In genomic region chr1:171081994-171082295, GRCh38 we compare ENCODE assay signal across 17 cellular contexts. TPM values are rescaled to one million over a fixed set of nuclear protein-coding genes. Genes with fewer than 3 reads are reported as not detected.
DNase-seq lines count a peak whose midpoint lies in the region; ATAC-seq, FAIRE-seq and TF ChIP-seq lines count a peak whose summit lies in the region.
"Had no signal": no experiment of that assay in that cellular context is flagged by ENCODE, and none has a peak within 500 bp of the region (broad histone marks: within the 10 kb centered on the region; RNA-seq: fewer than 3 reads in every experiment).

No MANE protein-coding gene starts in this region.

- no peak for FAIRE-seq in astrocyte (lab: Jason Lieb, UNC)

- intact Hi-C loops in left ventricle myocardium superior (cut with micrococcal nuclease) (loop anchor here (2.0 kb wide), 3 partner anchors 107 to 231 kb away; no protein-coding TSS in a partner anchor), prostate gland (cut with DNase I) (loop anchor here (2.0 to 5.0 kb wide), 3 partner anchors 107 to 230 kb away; partner anchors contain the start of gene FMO4)

- no peaks in the 10 kb centered on the region for H4K20me1 ChIP-seq in astrocyte (ENCODE audit: insufficient read depth, low read length)

- no peak overlapping the region for H3K4me3 Mint-ChIP-seq in astrocyte (ENCODE audit: unreplicated experiment)
- H3K4me3 Mint-ChIP-seq: activated naive CD8-positive, alpha-beta T cell treated with anti-CD3 and anti-CD28 coated beads for 36 hours; stimulated activated memory B cell treated with anti-CD40 and anti-IgM and Interleukin-4, amounts not matched to agents 10 μg/mL and 1 μg/mL and 100 μg/mL, for 72 hours had no signal

- no peak overlapping the region for H3K4me3 ChIP-seq in ACC112 (ENCODE audit: low read depth, low read length)
- H3K4me3 ChIP-seq in astrocyte (ENCODE audit: insufficient read depth, low read depth, low read length) = no peak overlapping the region
- H3K4me3 ChIP-seq in prostate gland = no peak overlapping the region
- H3K4me3 ChIP-seq: spleen had no signal

- H3K27ac ChIP-seq in ACC112 (ENCODE audit: low read depth, low read length) (no peak overlapping the region), astrocyte (ENCODE audit: low read depth, low read length) (no peak overlapping the region), prostate gland (peak overlapping the region; percentile 29 to 51)
- H3K27ac ChIP-seq: KMS-11, parathyroid adenoma, spleen had no signal

- H3K4me2 ChIP-seq in astrocyte (ENCODE audit: low read length) = peak overlapping the region; percentile 41
- H3K4me2 ChIP-seq: KMS-11 had no signal

- H3K36me3 Mint-ChIP-seq in astrocyte (ENCODE audit: low read depth, unreplicated experiment) = no peaks in the 10 kb centered on the region
- H3K36me3 Mint-ChIP-seq: activated naive CD8-positive, alpha-beta T cell treated with anti-CD3 and anti-CD28 coated beads for 36 hours; stimulated activated memory B cell treated with anti-CD40 and anti-IgM and Interleukin-4, amounts not matched to agents 10 μg/mL and 1 μg/mL and 100 μg/mL, for 72 hours had no signal

- no peaks in the 10 kb centered on the region for H3K9me3 Mint-ChIP-seq in astrocyte (ENCODE audit: unreplicated experiment)
- H3K9me3 Mint-ChIP-seq: activated naive CD8-positive, alpha-beta T cell treated with anti-CD3 and anti-CD28 coated beads for 36 hours; stimulated activated memory B cell treated with anti-CD40 and anti-IgM and Interleukin-4, amounts not matched to agents 10 μg/mL and 1 μg/mL and 100 μg/mL, for 72 hours had no signal

- H3K36me3 ChIP-seq in ACC112 (ENCODE audit: insufficient read depth, low read length) (no peaks in the 10 kb centered on the region), astrocyte (ENCODE audit: insufficient read depth, low read length) (no peaks in the 10 kb centered on the region), prostate gland (no peaks in the 10 kb centered on the region)
- H3K36me3 ChIP-seq: spleen had no signal

- TF ChIP-seq CTCF in astrocyte (IDR thresholded peaks at IDR 0.05; ENCODE audit: insufficient read depth, low read depth, low read length) (no peak), prostate gland (IDR thresholded peaks at IDR 0.05) (no peak)

- DNase-seq in astrocyte (ENCODE audit: low read depth) = no peak
- no peak for DNase-seq in left ventricle myocardium superior
- no peak for DNase-seq in prostate gland (ENCODE audit: low spot score)
- DNase-seq in left lobe of liver (ENCODE audit: low spot score) = no peak
- no peak for DNase-seq in LoVo (ENCODE audit: low spot score)
- DNase-seq in AG08395 (ENCODE audit: low spot score) = no peak
- DNase-seq: activated naive CD8-positive, alpha-beta T cell treated with anti-CD3 and anti-CD28 coated beads for 36 hours; activated T-cell treated with anti-CD3 and anti-CD28 coated beads, Interleukin-2, amount 50 U/mL, for 1 hour; cerebellar nuclear complex; kidney; NCI-H2171; spleen had no signal

- H3K79me2 ChIP-seq in ACC112 (ENCODE audit: control insufficient read depth, insufficient read depth, low read length, unreplicated experiment) (no peaks in the 10 kb centered on the region), astrocyte (ENCODE audit: insufficient read depth, low read length) (no peaks in the 10 kb centered on the region)
- H3K79me2 ChIP-seq: parathyroid adenoma had no signal

- no peak for TF ChIP-seq POLR2A in prostate gland (IDR thresholded peaks at IDR 0.05)

- H3K27me3 Mint-ChIP-seq in astrocyte (ENCODE audit: low read depth, unreplicated experiment) = peaks cover 1% of the 10 kb centered on the region
- H3K27me3 Mint-ChIP-seq: activated naive CD8-positive, alpha-beta T cell treated with anti-CD3 and anti-CD28 coated beads for 36 hours; stimulated activated memory B cell treated with anti-CD40 and anti-IgM and Interleukin-4, amounts not matched to agents 10 μg/mL and 1 μg/mL and 100 μg/mL, for 72 hours had no signal

- 52% methylated on average over 3 of the region's 3 CpGs for whole genome bisulfite sequencing in prostate gland

- H3K4me1 ChIP-seq in ACC112 (ENCODE audit: control insufficient read depth, insufficient read depth, low read length, unreplicated experiment) = no peaks in the 10 kb centered on the region
- H3K4me1 ChIP-seq in astrocyte (ENCODE audit: insufficient read depth, low read length) = no peaks in the 10 kb centered on the region
- H3K4me1 ChIP-seq in prostate gland (replicated peaks) = no peaks in the 10 kb centered on the region
- H3K4me1 ChIP-seq: parathyroid adenoma, spleen had no signal

- peak; percentile 10 for ATAC-seq in left ventricle myocardium superior
- ATAC-seq in left lobe of liver = no peak
- no peak for ATAC-seq in HG02798 (IDR thresholded peaks at IDR 0.05; ENCODE audit: poor library complexity, unreplicated experiment)

- H3K27ac Mint-ChIP-seq in astrocyte (ENCODE audit: unreplicated experiment) = no peak overlapping the region
- H3K27ac Mint-ChIP-seq: activated naive CD8-positive, alpha-beta T cell treated with anti-CD3 and anti-CD28 coated beads for 36 hours; stimulated activated memory B cell treated with anti-CD40 and anti-IgM and Interleukin-4, amounts not matched to agents 10 μg/mL and 1 μg/mL and 100 μg/mL, for 72 hours had no signal

- no peaks in the 10 kb centered on the region for H3K27me3 ChIP-seq in ACC112 (ENCODE audit: insufficient read depth, low read length)
- H3K27me3 ChIP-seq in astrocyte (ENCODE audit: insufficient read depth, low read length) = no peaks in the 10 kb centered on the region
- no peaks in the 10 kb centered on the region for H3K27me3 ChIP-seq in prostate gland (replicated peaks; ENCODE audit: insufficient read depth)
- H3K27me3 ChIP-seq: spleen had no signal

- H3K9ac ChIP-seq in astrocyte (ENCODE audit: low read length) = no peak overlapping the region
- H3K9ac ChIP-seq: KMS-11, parathyroid adenoma had no signal

- H3K9me3 ChIP-seq in astrocyte (ENCODE audit: insufficient read depth, low read depth, low read length) = no peaks in the 10 kb centered on the region
- H3K9me3 ChIP-seq in prostate gland = no peaks in the 10 kb centered on the region

- H2AFZ ChIP-seq in ACC112 (ENCODE audit: low read length, unreplicated experiment) = peak overlapping the region; percentile 36
- peak overlapping the region; percentile 52 for H2AFZ ChIP-seq in astrocyte (ENCODE audit: low read depth, low read length)
- H2AFZ ChIP-seq: parathyroid adenoma had no signal

- no peaks in the 10 kb centered on the region for H3K4me1 Mint-ChIP-seq in astrocyte (ENCODE audit: low read depth, unreplicated experiment)
- H3K4me1 Mint-ChIP-seq: activated naive CD8-positive, alpha-beta T cell treated with anti-CD3 and anti-CD28 coated beads for 36 hours; stimulated activated memory B cell treated with anti-CD40 and anti-IgM and Interleukin-4, amounts not matched to agents 10 μg/mL and 1 μg/mL and 100 μg/mL, for 72 hours had no signal

RNA-seq across cellular contexts. Expression of gene FMO3, which starts 8.8 kb away (rescaled TPM):
- total RNA-seq in astrocyte (not detected in 2 replicates), left ventricle myocardium superior (1.8 TPM), prostate gland (1 to 10 TPM in 1 of 2 donors, under 1 TPM in 1; 0.23 to 2.4 TPM), left lobe of liver (360 TPM)
- total RNA-seq: activated naive CD8-positive, alpha-beta T cell treated with anti-CD3 and anti-CD28 coated beads for 36 hours had no signal

Comparison
In these comparisons a context has a peak if more than half of its experiments do, and no peak if none do; other contexts are left out.
1. H3K27ac ChIP-seq: peak in prostate gland (2 of 2); none in ACC112 (single experiment) and astrocyte (single experiment).
2. RNA of gene FMO3, which starts 8.8 kb away (total RNA-seq): 360 TPM in left lobe of liver (single experiment); 0.23 to 2.4 TPM in prostate gland, 1.8 TPM in left ventricle myocardium superior (single experiment) and not detected in astrocyte; every median in the first group is over 100 times any median in the second.